In genomic region chr12:95217377-95218163, GRCh38 we compare ENCODE assay signal across 8 cellular contexts. TPM values are rescaled to one million over a fixed set of nuclear protein-coding genes. Genes with fewer than 3 reads are reported as not detected.
DNase-seq lines count a peak whose midpoint lies in the region; ATAC-seq, FAIRE-seq and TF ChIP-seq lines count a peak whose summit lies in the region.

FGD6 (minus strand) TSS chr12:95217467; CDS start chr12:95217240, 227 bp downstream.
VEZT (plus strand) TSS chr12:95217807; CDS start chr12:95217851, 44 bp downstream.

- peak within 1 kb of the TSS; percentile 99 for H3K27ac Mint-ChIP-seq in chondrocyte (ENCODE audit: unreplicated experiment)

- no peaks in the 10 kb centered on the region for H3K36me3 Mint-ChIP-seq in chondrocyte (ENCODE audit: low read depth)

- FAIRE-seq in keratinocyte (lab: Jason Lieb, UNC): peak; percentile 76

- no peaks in the 10 kb centered on the region for H4K20me1 ChIP-seq in keratinocyte (ENCODE audit: control insufficient read depth, extremely low read depth, insufficient read depth, low read length)

- peak within 1 kb of the TSS; percentile 98 for H3K27ac ChIP-seq in keratinocyte (ENCODE audit: control insufficient read depth, insufficient read depth, low read length)

- H3K27me3 ChIP-seq in keratinocyte (ENCODE audit: control insufficient read depth, extremely low read depth, insufficient read depth, low read length): no peaks in the 10 kb centered on the region

- no peaks in the 10 kb centered on the region for H3K27me3 Mint-ChIP-seq in chondrocyte (ENCODE audit: low read depth)

- no peaks in the 10 kb centered on the region for H3K9me3 Mint-ChIP-seq in chondrocyte (ENCODE audit: low read depth)

- H3K4me3 Mint-ChIP-seq in chondrocyte (ENCODE audit: unreplicated experiment): peak within 1 kb of the TSS; percentile 94

- H3K4me1 ChIP-seq in keratinocyte (ENCODE audit: control insufficient read depth, extremely low read depth, insufficient read depth, low read length): peaks cover 45% of the 10 kb centered on the region

- no peaks in the 10 kb centered on the region for H3K9me3 ChIP-seq in keratinocyte (ENCODE audit: control insufficient read depth, low read depth, low read length)

- TF ChIP-seq CTCF in chondrocyte (IDR thresholded peaks at IDR 0.05) (peak; percentile 81), keratinocyte (optimal IDR thresholded peaks at IDR 0.05 in 1 of 3, IDR thresholded peaks at IDR 0.05 in 1 of 3, conservative IDR thresholded peaks at IDR 0.05 in 1 of 3; ENCODE audit: extremely low read depth in 1 of 3, insufficient read depth in 2 of 3, low read length in 3 of 3) (peak; percentile 61 to 64 (median 63))

- DNase-seq in Ammon's horn (ENCODE audit: low spot score) (peak; percentile 99), NCI-H446 treated with DMSO at 0.1 percent for 48 hours (lab: John Stamatoyannopoulos, UW) (peak; percentile 99), chondrocyte (ENCODE audit: low spot score) (peak; percentile 99), keratinocyte (ENCODE audit: low read depth, low spot score) (peak; percentile 89)
- peak; percentile 97 for DNase-seq in activated CD4-positive, alpha-beta T cell treated with anti-CD3 and anti-CD28 coated beads for 1 hour
- peak; percentile 92 for DNase-seq in stimulated activated CD4-positive, alpha-beta T cell treated with anti-CD3 and anti-CD28 coated beads, Interleukin-15, amount 100 ng/mL, for 1 hour (ENCODE audit: low read depth in 1 of 2, low spot score in 1 of 2)

- no peaks in the 10 kb centered on the region for H3K9me1 ChIP-seq in keratinocyte (ENCODE audit: control insufficient read depth, extremely low read depth, insufficient read depth, low read length)

- ATAC-seq in GM19043 (IDR thresholded peaks at IDR 0.05; ENCODE audit: low read depth, unreplicated experiment): peak; percentile 87
- ATAC-seq in HG03378 (IDR thresholded peaks at IDR 0.05; ENCODE audit: unreplicated experiment): peak; percentile 93

- H3K9ac ChIP-seq in keratinocyte (ENCODE audit: control insufficient read depth, extremely low read depth, insufficient read depth, low read length): peak within 1 kb of the TSS; percentile 99

- peaks cover 0 to 4% of the 10 kb centered on the region in 2 experiments for H3K36me3 ChIP-seq in keratinocyte (ENCODE audit: control insufficient read depth in 2 of 2, extremely low read depth in 1 of 2, insufficient read depth in 2 of 2, low read length in 2 of 2)

- peaks cover 69% of the 10 kb centered on the region for H3K4me1 Mint-ChIP-seq in chondrocyte (ENCODE audit: low read depth)

- H2AFZ ChIP-seq in keratinocyte (ENCODE audit: control insufficient read depth, low read length): peak within 1 kb of the TSS; percentile 79

- dilution Hi-C loops in keratinocyte (cut with MboI; ENCODE audit: extremely low pct_ligation_motif_present, low sequenced_read_pairs): no loop called here

- H3K4me2 ChIP-seq in keratinocyte (ENCODE audit: control insufficient read depth, extremely low read depth, insufficient read depth, low read depth, low read length): peak within 1 kb of the TSS; percentile 94

- peak within 1 kb of the TSS; percentile 62 to 100 (median 98) for H3K4me3 ChIP-seq in keratinocyte (ENCODE audit: control insufficient read depth in 2 of 3, extremely low read depth in 1 of 3, insufficient read depth in 2 of 3, low read depth in 1 of 3, low read length in 3 of 3)

- peaks cover 92% of the 10 kb centered on the region for H3K79me2 ChIP-seq in keratinocyte (ENCODE audit: control insufficient read depth, insufficient read depth, low read length)

RNA-seq across cellular contexts. Expression of gene FGD6, which starts in this region (rescaled TPM):
- 8.6 to 9.6 TPM (median 9.0 TPM) in 3 replicates for total RNA-seq in chondrocyte
- 40.4 to 54.2 TPM (median 50.8 TPM) in 3 replicates for polyA plus RNA-seq in keratinocyte
- polyA plus RNA-seq in keratinocyte (2011; ENCODE audit: low read depth): 6.6 TPM
- polyA plus RNA-seq in keratinocyte (2011; cell fraction: cytosol; rRNA removed): 25.0 and 52.1 TPM in 2 replicates
- 75.5 and 92.1 TPM in 2 replicates for polyA plus RNA-seq in keratinocyte (2011; cell fraction: nucleus; rRNA removed)
- polyA plus RNA-seq in keratinocyte (2012; ENCODE audit: low replicate concordance): 9.7 and 34.8 TPM in 2 replicates
- polyA minus RNA-seq in keratinocyte: 16.1 to 84.1 TPM (median 45.5 TPM) in 3 replicates
- polyA minus RNA-seq in keratinocyte (2011; cell fraction: cytosol; rRNA and poly(A)+ RNA removed): 58.5 TPM
- polyA minus RNA-seq in keratinocyte (2011; cell fraction: nucleus; rRNA and poly(A)+ RNA removed): 60.4 and 108 TPM in 2 replicates

RNA-seq across cellular contexts. Expression of gene VEZT, which starts in this region (rescaled TPM):
- total RNA-seq in chondrocyte: 69.3 to 79.4 TPM (median 74.7 TPM) in 3 replicates
- polyA plus RNA-seq in keratinocyte: 106 to 183 TPM (median 169 TPM) in 3 replicates
- 123 TPM for polyA plus RNA-seq in keratinocyte (2011; ENCODE audit: low read depth)
- polyA plus RNA-seq in keratinocyte (2011; cell fraction: cytosol; rRNA removed): 78.2 and 178 TPM in 2 replicates
- polyA plus RNA-seq in keratinocyte (2011; cell fraction: nucleus; rRNA removed): 163 and 205 TPM in 2 replicates
- 35.9 and 70.7 TPM in 2 replicates for polyA plus RNA-seq in keratinocyte (2012; ENCODE audit: low replicate concordance)
- polyA minus RNA-seq in keratinocyte: 32.8 to 160 TPM (median 127 TPM) in 3 replicates
- 69.1 TPM for polyA minus RNA-seq in keratinocyte (2011; cell fraction: cytosol; rRNA and poly(A)+ RNA removed)
- polyA minus RNA-seq in keratinocyte (2011; cell fraction: nucleus; rRNA and poly(A)+ RNA removed): 104 and 211 TPM in 2 replicates

Comparison
In these comparisons a context has a peak if more than half of its experiments do, and no peak if none do; other contexts are left out.
1. Peak in every context shown above with its lines: DNase-seq, ATAC-seq, H3K4me3 ChIP-seq and H3K27ac ChIP-seq.